18 cellular contexts compared by ENCODE assay signal in the genomic region with DNA sequence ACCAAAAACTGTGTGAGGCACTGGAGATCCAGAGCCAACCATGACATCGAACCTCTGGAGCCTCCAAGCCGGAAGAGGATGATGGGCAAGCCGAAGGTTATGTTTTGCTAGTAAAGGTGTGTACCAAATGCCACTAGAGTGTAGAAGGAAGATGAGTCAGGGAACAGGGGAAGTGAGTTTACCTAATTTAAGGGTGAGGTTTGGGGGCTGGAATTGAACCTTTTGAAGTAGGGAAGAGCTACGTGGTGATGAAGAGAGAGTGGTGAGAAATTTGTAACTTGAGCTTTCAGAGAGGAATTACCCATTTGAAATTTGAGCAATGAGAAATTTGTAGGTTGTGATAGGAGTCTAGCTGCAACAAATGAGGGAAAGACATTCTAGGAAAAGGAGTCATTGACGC.
"Had no signal": no experiment of that assay in that cellular context is flagged by ENCODE, and none has a peak within 500 bp of the region (broad histone marks: within the 10 kb centered on the region; RNA-seq: fewer than 3 reads in every experiment).

No MANE protein-coding gene starts in this region.

- H3K4me3 Mint-ChIP-seq: activated naive CD8-positive, alpha-beta T cell treated with anti-CD3 and anti-CD28 coated beads, Interleukin-2, amount 10 ng/mL, durations not matched to agents 7 days and 5 days; natural killer cell; neural progenitor cell; stimulated activated naive CD8-positive, alpha-beta T cell treated with anti-CD3 and anti-CD28 coated beads, Interleukin-15, Interleukin-2, amounts not matched to agents 100 ng/mL and 50 ng/mL, for 24 hours; T-cell; WTC11 had no signal

- H3K79me2 ChIP-seq: parathyroid adenoma had no signal

- H3K27me3 Mint-ChIP-seq: activated naive CD8-positive, alpha-beta T cell treated with anti-CD3 and anti-CD28 coated beads, Interleukin-2, amount 10 ng/mL, durations not matched to agents 7 days and 5 days; stimulated activated naive CD8-positive, alpha-beta T cell treated with anti-CD3 and anti-CD28 coated beads, Interleukin-15, Interleukin-2, amounts not matched to agents 100 ng/mL and 50 ng/mL, for 24 hours; T-cell had no signal

- H3K4me1 Mint-ChIP-seq: neural progenitor cell, WTC11 had no signal

- H3K4me2 ChIP-seq: neural progenitor cell had no signal

- H3K36me3 Mint-ChIP-seq: activated naive CD8-positive, alpha-beta T cell treated with anti-CD3 and anti-CD28 coated beads, Interleukin-2, amount 10 ng/mL, durations not matched to agents 7 days and 5 days; natural killer cell; neural progenitor cell; T-cell; WTC11 had no signal

- H3K36me3 ChIP-seq: brain microvascular endothelial cell, left lung, lower lobe of right lung, neural progenitor cell, sigmoid colon, thoracic aorta had no signal

- H3K9ac ChIP-seq: neural progenitor cell, parathyroid adenoma had no signal

- H3K27ac Mint-ChIP-seq: activated naive CD8-positive, alpha-beta T cell treated with anti-CD3 and anti-CD28 coated beads, Interleukin-2, amount 10 ng/mL, durations not matched to agents 7 days and 5 days; natural killer cell; neural progenitor cell; stimulated activated effector memory CD8-positive, alpha-beta T cell treated with anti-CD3 and anti-CD28 coated beads, Interleukin-12 subunit alpha, Interleukin-12 subunit beta, amount 100 ng/mL, for 72 hours; stimulated activated naive CD8-positive, alpha-beta T cell treated with anti-CD3 and anti-CD28 coated beads, Interleukin-15, Interleukin-2, amounts not matched to agents 100 ng/mL and 50 ng/mL, for 24 hours; T-cell; WTC11 had no signal

- H3K9me3 ChIP-seq: left lung, lower lobe of right lung, psoas muscle, sigmoid colon, thoracic aorta had no signal

- H3K4me3 ChIP-seq: left lung, lower lobe of right lung, neural progenitor cell, psoas muscle, sigmoid colon had no signal

- H3K4me1 ChIP-seq: lower lobe of right lung, neural progenitor cell, sigmoid colon had no signal

- H3K9me3 Mint-ChIP-seq: activated naive CD8-positive, alpha-beta T cell treated with anti-CD3 and anti-CD28 coated beads, Interleukin-2, amount 10 ng/mL, durations not matched to agents 7 days and 5 days; natural killer cell; neural progenitor cell; stimulated activated effector memory CD8-positive, alpha-beta T cell treated with anti-CD3 and anti-CD28 coated beads, Interleukin-12 subunit alpha, Interleukin-12 subunit beta, amount 100 ng/mL, for 72 hours; stimulated activated naive CD8-positive, alpha-beta T cell treated with anti-CD3 and anti-CD28 coated beads, Interleukin-15, Interleukin-2, amounts not matched to agents 100 ng/mL and 50 ng/mL, for 24 hours; T-cell; WTC11 had no signal

- H3K27ac ChIP-seq: brain microvascular endothelial cell, left lung, lower lobe of right lung, neural progenitor cell, parathyroid adenoma, psoas muscle, sigmoid colon, thoracic aorta had no signal

- DNase-seq: activated CD4-positive, alpha-beta T cell treated with anti-CD3 and anti-CD28 coated beads for 1 hour; amniotic stem cell; foreskin fibroblast; left lung; lower lobe of right lung; natural killer cell; occipital lobe; psoas muscle; sigmoid colon had no signal

- H3K27me3 ChIP-seq: brain microvascular endothelial cell, left lung, neural progenitor cell, sigmoid colon had no signal
